In genomic region chr18:61992285-61992684, GRCh38 we compare ENCODE assay signal across 12 cellular contexts.
DNase-seq lines count a peak whose midpoint lies in the region; ATAC-seq and TF ChIP-seq lines count a peak whose summit lies in the region.
"Had no signal": no experiment of that assay in that cellular context is flagged by ENCODE, and none has a peak within 500 bp of the region (broad histone marks: within the 10 kb centered on the region; RNA-seq: fewer than 3 reads in every experiment).

No MANE protein-coding gene starts in this region.

- ATAC-seq in GM19397 (IDR thresholded peaks at IDR 0.05; ENCODE audit: unreplicated experiment), result no peak
- ATAC-seq: CD8-positive, alpha-beta T cell; naive thymus-derived CD8-positive, alpha-beta T cell had no signal

- H3K4me1 ChIP-seq in mesodermal cell (ENCODE audit: control insufficient read depth, insufficient read depth, low read length, poor library complexity, severe bottlenecking), result peaks cover 31% of the 10 kb centered on the region

- no peaks in the 10 kb centered on the region; the same call in 1 of the 2 replicates for H3K9me3 ChIP-seq in MG63
- H3K9me3 ChIP-seq in mesodermal cell (ENCODE audit: control insufficient read depth, low read length), result no peaks in the 10 kb centered on the region

- no CpG with 5 or more reads among the region's 1 CpG for WGBS in mesodermal cell (ENCODE audit: insufficient coverage in 2 of 2), 2 experiments

- no peak overlapping the region for H3K4me3 ChIP-seq in MG63
- no peak overlapping the region for H3K4me3 ChIP-seq in coronary artery
- H3K4me3 ChIP-seq in mesodermal cell (ENCODE audit: extremely low read depth, insufficient read depth, low read length, poor library complexity, severe bottlenecking), result no peak overlapping the region

- no peak for TF ChIP-seq CTCF in coronary artery (IDR thresholded peaks at IDR 0.05)

- DNase-seq in AG20443 (ENCODE audit: low spot score) (peak; percentile 52), MG63 (peak; percentile 7), coronary artery (ENCODE audit: low spot score) (no peak), cortex of kidney (lab: John Stamatoyannopoulos, UW) (no peak), NCI-H446 (lab: John Stamatoyannopoulos, UW) (no peak)
- no peak for DNase-seq in activated CD8-positive, alpha-beta memory T cell treated with anti-CD3 and anti-CD28 coated beads, Interleukin-2, amount 50 U/mL, for 4 hours
- DNase-seq: activated naive CD4-positive, alpha-beta T cell; CD8-positive, alpha-beta T cell; naive thymus-derived CD8-positive, alpha-beta T cell; NCI-H510A had no signal

- H3K36me3 ChIP-seq in MG63 (no peaks in the 10 kb centered on the region), mesodermal cell (ENCODE audit: control insufficient read depth, insufficient read depth, low read length) (no peaks in the 10 kb centered on the region)

- H3K27ac ChIP-seq in coronary artery (peak overlapping the region; percentile 58 to 71), mesodermal cell (ENCODE audit: low read depth, low read length, severe bottlenecking) (peak overlapping the region; percentile 98)

- no peaks in the 10 kb centered on the region for H3K27me3 ChIP-seq in MG63

Comparison
In these comparisons a context has a peak if more than half of its experiments do, and no peak if none do; other contexts are left out.
1. DNase-seq: peak in AG20443 (single experiment) and MG63 (single experiment); none in coronary artery (single experiment), cortex of kidney (single experiment), activated CD8-positive, alpha-beta memory T cell treated with anti-CD3 and anti-CD28 coated beads, Interleukin-2, amount 50 U/mL, for 4 hours (single experiment) and NCI-H446 (0 of 2).